ENCODE assay signal across 8 cellular contexts in the genomic region with DNA sequence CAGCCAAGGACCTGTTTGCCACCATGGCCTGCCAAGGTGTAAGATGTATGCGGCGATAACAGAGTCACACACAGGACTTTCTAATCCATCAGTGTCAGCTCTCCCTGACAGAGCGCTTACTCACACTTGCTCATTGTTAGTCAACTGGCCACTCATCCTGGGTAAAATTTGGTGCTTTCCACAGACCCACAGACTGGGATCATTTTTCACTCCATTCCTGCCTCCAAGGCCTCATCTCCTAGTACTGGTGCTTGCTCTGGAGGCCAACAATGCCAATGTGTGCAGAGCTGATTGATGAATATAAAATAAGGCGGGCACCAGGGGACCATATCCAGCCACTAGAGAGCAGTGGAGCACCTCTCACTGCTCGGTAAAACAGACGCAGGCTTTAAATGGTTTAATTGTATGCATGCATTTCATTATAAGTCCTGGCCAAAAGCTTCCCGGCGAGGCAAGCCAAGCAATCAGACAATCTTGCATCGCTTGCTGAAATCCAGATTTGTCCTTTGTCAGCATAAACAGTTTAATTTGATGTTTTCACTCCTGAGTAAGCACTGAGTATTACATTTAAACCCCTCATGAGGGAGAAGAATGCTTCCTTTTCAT. TPM values are rescaled to one million over a fixed set of nuclear protein-coding genes. Genes with fewer than 3 reads are reported as not detected.
DNase-seq lines count a peak whose midpoint lies in the region; ATAC-seq and TF ChIP-seq lines count a peak whose summit lies in the region.

No MANE protein-coding gene starts in this region.

- POLR2A ChIA-PET in activated CD4-positive, alpha-beta memory T cell treated with anti-CD3 and anti-CD28 coated beads for 36 hours (lab: Charles Lee): interaction anchor here (0.5 kb wide), 1 partner anchor 182 kb away, joined by 4 read pairs; no protein-coding TSS in a partner anchor
- POLR2A ChIA-PET in activated CD4-positive, alpha-beta memory T cell treated with anti-CD3 and anti-CD28 coated beads, Interleukin-2, amount 10 ng/mL, durations not matched to agents 7 days and 5 days (lab: Charles Lee): no interaction called here

- ATAC-seq in GM21528 (IDR thresholded peaks at IDR 0.05; ENCODE audit: low FRiP score, unreplicated experiment): no peak
- no peak for ATAC-seq in HG02588 (IDR thresholded peaks at IDR 0.05; ENCODE audit: unreplicated experiment)

- H3K4me1 Mint-ChIP-seq in activated CD4-positive, alpha-beta memory T cell treated with anti-CD3 and anti-CD28 coated beads for 36 hours (ENCODE audit: low read depth): peaks cover 66% of the 10 kb centered on the region
- H3K4me1 Mint-ChIP-seq in activated CD4-positive, alpha-beta memory T cell treated with anti-CD3 and anti-CD28 coated beads, Interleukin-2, amount 10 ng/mL, durations not matched to agents 7 days and 5 days: peaks cover 28% of the 10 kb centered on the region
- H3K4me1 Mint-ChIP-seq in activated CD4-positive, alpha-beta T cell treated with anti-CD3 and anti-CD28 coated beads, Interleukin-2, amount 10 ng/mL, durations not matched to agents 24 days and 14 days: peaks cover 33% of the 10 kb centered on the region

- H3K36me3 Mint-ChIP-seq in activated CD4-positive, alpha-beta memory T cell treated with anti-CD3 and anti-CD28 coated beads for 36 hours: peaks cover 3% of the 10 kb centered on the region
- H3K36me3 Mint-ChIP-seq in activated CD4-positive, alpha-beta memory T cell treated with anti-CD3 and anti-CD28 coated beads, Interleukin-2, amount 10 ng/mL, durations not matched to agents 7 days and 5 days (ENCODE audit: low read depth): peaks cover 5% of the 10 kb centered on the region
- H3K36me3 Mint-ChIP-seq in activated CD4-positive, alpha-beta T cell treated with anti-CD3 and anti-CD28 coated beads, Interleukin-2, amount 10 ng/mL, durations not matched to agents 24 days and 14 days (ENCODE audit: low read depth): peaks cover 15% of the 10 kb centered on the region

- peak; percentile 34 for DNase-seq in activated CD4-positive, alpha-beta memory T cell treated with anti-CD3 and anti-CD28 coated beads for 36 hours
- DNase-seq in activated CD4-positive, alpha-beta memory T cell treated with anti-CD3 and anti-CD28 coated beads, Interleukin-2, amount 10 ng/mL, durations not matched to agents 7 days and 5 days: no peak
- peak; percentile 14 for DNase-seq in NCI-H69 (lab: John Stamatoyannopoulos, UW)
- peak; percentile 25 to 91 (median 72) for DNase-seq in dorsolateral prefrontal cortex
- peak in 43 of 56 donors; percentile 20 to 82 (median 62) for DNase-seq in nucleus accumbens (lab: John Stamatoyannopoulos, UW)
- no peak for DNase-seq in activated CD4-positive, alpha-beta T cell treated with anti-CD3 and anti-CD28 coated beads, Interleukin-2, amount 10 ng/mL, durations not matched to agents 24 days and 14 days

- no peak overlapping the region for H3K4me3 Mint-ChIP-seq in activated CD4-positive, alpha-beta memory T cell treated with anti-CD3 and anti-CD28 coated beads for 36 hours
- no peak overlapping the region for H3K4me3 Mint-ChIP-seq in activated CD4-positive, alpha-beta memory T cell treated with anti-CD3 and anti-CD28 coated beads, Interleukin-2, amount 10 ng/mL, durations not matched to agents 7 days and 5 days
- H3K4me3 Mint-ChIP-seq in activated CD4-positive, alpha-beta T cell treated with anti-CD3 and anti-CD28 coated beads, Interleukin-2, amount 10 ng/mL, durations not matched to agents 24 days and 14 days: no peak overlapping the region

- no peak overlapping the region for H3K27ac Mint-ChIP-seq in activated CD4-positive, alpha-beta memory T cell treated with anti-CD3 and anti-CD28 coated beads for 36 hours
- H3K27ac Mint-ChIP-seq in activated CD4-positive, alpha-beta memory T cell treated with anti-CD3 and anti-CD28 coated beads, Interleukin-2, amount 10 ng/mL, durations not matched to agents 7 days and 5 days: no peak overlapping the region
- no peak overlapping the region for H3K27ac Mint-ChIP-seq in activated CD4-positive, alpha-beta T cell treated with anti-CD3 and anti-CD28 coated beads, Interleukin-2, amount 10 ng/mL, durations not matched to agents 24 days and 14 days

- CTCF ChIA-PET in activated CD4-positive, alpha-beta memory T cell treated with anti-CD3 and anti-CD28 coated beads for 36 hours (lab: Charles Lee): interaction anchor here (1.1 to 6.0 kb wide), 5 partner anchors 9 to 353 kb away, joined by 3 to 30 read pairs (median 3); no protein-coding TSS in a partner anchor
- CTCF ChIA-PET in activated CD4-positive, alpha-beta memory T cell treated with anti-CD3 and anti-CD28 coated beads, Interleukin-2, amount 10 ng/mL, durations not matched to agents 7 days and 5 days (lab: Charles Lee): interaction anchor here (0.7 to 3.2 kb wide), 4 partner anchors 14 to 266 kb away, joined by 3 to 26 read pairs (median 4); no protein-coding TSS in a partner anchor

- H3K27me3 Mint-ChIP-seq in activated CD4-positive, alpha-beta memory T cell treated with anti-CD3 and anti-CD28 coated beads for 36 hours: no peaks in the 10 kb centered on the region
- no peaks in the 10 kb centered on the region for H3K27me3 Mint-ChIP-seq in activated CD4-positive, alpha-beta memory T cell treated with anti-CD3 and anti-CD28 coated beads, Interleukin-2, amount 10 ng/mL, durations not matched to agents 7 days and 5 days
- H3K27me3 Mint-ChIP-seq in activated CD4-positive, alpha-beta T cell treated with anti-CD3 and anti-CD28 coated beads, Interleukin-2, amount 10 ng/mL, durations not matched to agents 24 days and 14 days: no peaks in the 10 kb centered on the region

- H3K4me3 ChIP-seq in dorsolateral prefrontal cortex: peak overlapping the region in 10 of 59 donors; percentile 1 to 42 (median 14)

- peak overlapping the region in 47 of 59 donors; percentile 9 to 84 (median 56) for H3K27ac ChIP-seq in dorsolateral prefrontal cortex

- intact Hi-C loops in activated CD4-positive, alpha-beta memory T cell treated with anti-CD3 and anti-CD28 coated beads for 36 hours (cut with micrococcal nuclease): loop anchor here (5.0 kb wide), 1 partner anchor 266 kb away; no protein-coding TSS in a partner anchor
- intact Hi-C loops in dorsolateral prefrontal cortex (cut with DNase I): loop anchor here (1.0 to 5.0 kb wide), 2 partner anchors 22 to 266 kb away; a partner anchor contains a TSS
- intact Hi-C loops in activated CD4-positive, alpha-beta T cell treated with anti-CD3 and anti-CD28 coated beads, Interleukin-2, amount 10 ng/mL, durations not matched to agents 24 days and 14 days (cut with micrococcal nuclease): no loop called here

- no peaks in the 10 kb centered on the region for H3K9me3 Mint-ChIP-seq in activated CD4-positive, alpha-beta memory T cell treated with anti-CD3 and anti-CD28 coated beads for 36 hours
- no peaks in the 10 kb centered on the region for H3K9me3 Mint-ChIP-seq in activated CD4-positive, alpha-beta memory T cell treated with anti-CD3 and anti-CD28 coated beads, Interleukin-2, amount 10 ng/mL, durations not matched to agents 7 days and 5 days
- H3K9me3 Mint-ChIP-seq in activated CD4-positive, alpha-beta T cell treated with anti-CD3 and anti-CD28 coated beads, Interleukin-2, amount 10 ng/mL, durations not matched to agents 24 days and 14 days: no peaks in the 10 kb centered on the region

- no peaks in the 10 kb centered on the region for H3K27me3 ChIP-seq in dorsolateral prefrontal cortex

- peak; percentile 41 to 90 (median 73) for TF ChIP-seq CTCF in dorsolateral prefrontal cortex (IDR thresholded peaks at IDR 0.05 in 54 of 56, conservative IDR thresholded peaks at IDR 0.05 in 2 of 56; ENCODE audit: low read depth in 1 of 56, partially characterized antibody in 56 of 56)

RNA-seq across cellular contexts. Expression of a gene that starts 22.3 kb away (rescaled TPM):
- 100 to 1,000 TPM; 156 TPM for total RNA-seq in activated CD4-positive, alpha-beta memory T cell treated with anti-CD3 and anti-CD28 coated beads for 36 hours
- total RNA-seq in activated CD4-positive, alpha-beta memory T cell treated with anti-CD3 and anti-CD28 coated beads, Interleukin-2, amount 10 ng/mL, durations not matched to agents 7 days and 5 days: 100 to 1,000 TPM; 113 to 120 TPM
- 100 to 1,000 TPM in 103 of 120 experiments, 10 to 100 TPM in 17; 64.5 to 154 (median 123) TPM for total RNA-seq in dorsolateral prefrontal cortex
- 223 and 225 TPM in 2 replicates for total RNA-seq in activated CD4-positive, alpha-beta T cell treated with anti-CD3 and anti-CD28 coated beads, Interleukin-2, amount 10 ng/mL, durations not matched to agents 24 days and 14 days

RNA-seq across cellular contexts. Expression of a gene that starts 57.3 kb away (rescaled TPM):
- not detected for total RNA-seq in activated CD4-positive, alpha-beta memory T cell treated with anti-CD3 and anti-CD28 coated beads for 36 hours
- not detected for total RNA-seq in activated CD4-positive, alpha-beta memory T cell treated with anti-CD3 and anti-CD28 coated beads, Interleukin-2, amount 10 ng/mL, durations not matched to agents 7 days and 5 days
- total RNA-seq in dorsolateral prefrontal cortex: under 1 TPM in 1 of 120 experiments, not detected in 119; 0.38 TPM
- total RNA-seq in activated CD4-positive, alpha-beta T cell treated with anti-CD3 and anti-CD28 coated beads, Interleukin-2, amount 10 ng/mL, durations not matched to agents 24 days and 14 days: not detected in 2 replicates

Comparison
In these comparisons a context has a peak if more than half of its experiments do, and no peak if none do; other contexts are left out.
1. DNase-seq: peak in activated CD4-positive, alpha-beta memory T cell treated with anti-CD3 and anti-CD28 coated beads for 36 hours (single experiment), NCI-H69 (single experiment), dorsolateral prefrontal cortex (10 of 10) and nucleus accumbens (43 of 56); none in activated CD4-positive, alpha-beta memory T cell treated with anti-CD3 and anti-CD28 coated beads, Interleukin-2, amount 10 ng/mL, durations not matched to agents 7 days and 5 days (single experiment) and activated CD4-positive, alpha-beta T cell treated with anti-CD3 and anti-CD28 coated beads, Interleukin-2, amount 10 ng/mL, durations not matched to agents 24 days and 14 days (single experiment).